In genomic region chr1:13826591-13826990, GRCh38 we compare ENCODE assay signal across 18 cellular contexts.
DNase-seq lines count a peak whose midpoint lies in the region; ATAC-seq and TF ChIP-seq lines count a peak whose summit lies in the region.
"Had no signal": no experiment of that assay in that cellular context is flagged by ENCODE, and none has a peak within 500 bp of the region (broad histone marks: within the 10 kb centered on the region; RNA-seq: fewer than 3 reads in every experiment).

No MANE protein-coding gene starts in this region.

- H3K9ac ChIP-seq in colonic mucosa (ENCODE audit: low read depth in 2 of 2, low read length in 2 of 2): no peak overlapping the region
- H3K9ac ChIP-seq: BLaER1 had no signal

- no peak overlapping the region for H3K27ac Mint-ChIP-seq in osteocyte (ENCODE audit: unreplicated experiment)
- H3K27ac Mint-ChIP-seq: HFFc6, IgD-negative memory B cell had no signal

- H3K9me3 ChIP-seq in colonic mucosa: no peaks in the 10 kb centered on the region
- H3K9me3 ChIP-seq: BLaER1 had no signal

- no peak overlapping the region for H3K4me3 ChIP-seq in colonic mucosa
- H3K4me3 ChIP-seq: BLaER1 had no signal

- no peaks in the 10 kb centered on the region for H3K27me3 Mint-ChIP-seq in osteocyte (ENCODE audit: unreplicated experiment)
- H3K27me3 Mint-ChIP-seq: CD4-positive, alpha-beta memory T cell had no signal

- no peak overlapping the region for H3K4me3 Mint-ChIP-seq in osteocyte (ENCODE audit: unreplicated experiment)
- H3K4me3 Mint-ChIP-seq: CD14-positive monocyte; CD4-positive, alpha-beta memory T cell; HFFc6; IgD-negative memory B cell had no signal

- no peak overlapping the region for H3K27ac ChIP-seq in colonic mucosa
- H3K27ac ChIP-seq: BLaER1 had no signal

- H3K36me3 Mint-ChIP-seq in osteocyte (ENCODE audit: unreplicated experiment): peaks cover 9% of the 10 kb centered on the region

- TF ChIP-seq CTCF in GM13976 (IDR thresholded peaks at IDR 0.05; ENCODE audit: borderline replicate concordance, control extremely low read depth, extremely low read depth, insufficient read depth, missing control alignments) (no peak), colonic mucosa (IDR thresholded peaks at IDR 0.05) (no peak), osteocyte (IDR thresholded peaks at IDR 0.05) (no peak)

- H3K4me1 Mint-ChIP-seq in osteocyte (ENCODE audit: unreplicated experiment): no peaks in the 10 kb centered on the region

- H3K36me3 ChIP-seq in colonic mucosa: no peaks in the 10 kb centered on the region

- H3K9me3 Mint-ChIP-seq in osteocyte (ENCODE audit: unreplicated experiment): no peaks in the 10 kb centered on the region
- H3K9me3 Mint-ChIP-seq: CD4-positive, alpha-beta memory T cell; HFFc6; IgD-negative memory B cell had no signal

- DNase-seq in GM13976 (ENCODE audit: low spot score) (peak; percentile 3), colonic mucosa (peak; percentile 29), left lobe of liver (ENCODE audit: low spot score) (peak; percentile 37), osteocyte (ENCODE audit: extremely low spot score, unreplicated experiment) (peak; percentile 46), GM19238 (ENCODE audit: insufficient read length, low spot score) (no peak)
- DNase-seq: 8988T; CD4-positive, alpha-beta memory T cell; DMS79 treated with DMSO at 0.1 percent for 48 hours; GF-D8; GOT3; H7; HFFc6 had no signal

- in situ Hi-C loops in GM13976 (cut with MboI; ENCODE audit: low sequenced_read_pairs, unreplicated experiment): loop anchor here (10.0 kb wide), 1 partner anchor 128 kb away; no protein-coding TSS in a partner anchor

- peak; percentile 66 for ATAC-seq in left lobe of liver
- no peak for ATAC-seq in esophagus mucosa
- no peak for ATAC-seq in GM18907 (IDR thresholded peaks at IDR 0.05; ENCODE audit: unreplicated experiment)
- ATAC-seq: HCT116 had no signal

- intact Hi-C loops in colonic mucosa (cut with DNase I): no loop called here

- no peaks in the 10 kb centered on the region for H3K27me3 ChIP-seq in colonic mucosa
- H3K27me3 ChIP-seq: BLaER1 had no signal

- H3K4me1 ChIP-seq in colonic mucosa: peaks cover 4% of the 10 kb centered on the region
